In genomic region chr17:18182190-18182977, GRCh38 we compare ENCODE assay signal across 8 cellular contexts. TPM values are rescaled to one million over a fixed set of nuclear protein-coding genes. Genes with fewer than 3 reads are reported as not detected.
DNase-seq lines count a peak whose midpoint lies in the region; ATAC-seq and TF ChIP-seq lines count a peak whose summit lies in the region.

No MANE protein-coding gene starts in this region.

- DNase-seq in T-helper 1 cell (no peak), globus pallidus (ENCODE audit: low spot score) (peak; percentile 17), psoas muscle (peak; percentile 38 to 61), cortex of kidney (lab: John Stamatoyannopoulos, UW) (no peak)

- TF ChIP-seq CTCF in WI38 (IDR thresholded peaks at IDR 0.05; ENCODE audit: low read depth, low read length) = no peak
- TF ChIP-seq CTCF in psoas muscle (IDR thresholded peaks at IDR 0.05) = no peak

- no peaks in the 10 kb centered on the region for H3K27me3 ChIP-seq in psoas muscle (ENCODE audit: insufficient read depth in 3 of 3, low read length in 2 of 3)

- whole genome bisulfite sequencing in psoas muscle, 3 donors = 9 to 27% (median 10%) methylated on average over 25 of the region's 25 CpGs

- H3K4me3 Mint-ChIP-seq in T-helper 1 cell treated with Interleukin-12 subunit alpha and Interleukin-12 subunit beta and Interleukin-4 antibody, amounts not matched to agents 30 μg/mL and 1 μg/mL, for 36 hours = peak overlapping the region; percentile 91

- peak overlapping the region; percentile 96 for H3K27ac ChIP-seq in psoas muscle

- peaks cover 11% of the 10 kb centered on the region for H3K36me3 Mint-ChIP-seq in T-helper 1 cell treated with Interleukin-12 subunit alpha and Interleukin-12 subunit beta and Interleukin-4 antibody, amounts not matched to agents 30 μg/mL and 1 μg/mL, for 36 hours (ENCODE audit: low read depth)

- no peaks in the 10 kb centered on the region for H3K9me3 Mint-ChIP-seq in T-helper 1 cell treated with Interleukin-12 subunit alpha and Interleukin-12 subunit beta and Interleukin-4 antibody, amounts not matched to agents 30 μg/mL and 1 μg/mL, for 36 hours

- intact Hi-C loops in psoas muscle (cut with DNase I) = loop anchor here in 1 of 2 donors (5.0 kb wide), 1 partner anchor 40 kb away; no protein-coding TSS in a partner anchor

- peak overlapping the region; percentile 83 for H3K4me3 ChIP-seq in WI38 (ENCODE audit: low read depth, low read length)
- peak overlapping the region; percentile 96 for H3K4me3 ChIP-seq in psoas muscle

- ATAC-seq in psoas muscle (no peak), HG02759 (IDR thresholded peaks at IDR 0.05; ENCODE audit: unreplicated experiment) (no peak), GM18519 (IDR thresholded peaks at IDR 0.05; ENCODE audit: low FRiP score, unreplicated experiment) (no peak)

- H3K36me3 ChIP-seq in psoas muscle (ENCODE audit: insufficient read depth in 1 of 2, low read depth in 1 of 2) = peaks cover 3 to 4% of the 10 kb centered on the region in 2 donors

- H3K9me3 ChIP-seq in psoas muscle = no peaks in the 10 kb centered on the region

- H3K4me1 Mint-ChIP-seq in T-helper 1 cell treated with Interleukin-12 subunit alpha and Interleukin-12 subunit beta and Interleukin-4 antibody, amounts not matched to agents 30 μg/mL and 1 μg/mL, for 36 hours (ENCODE audit: low read depth) = peaks cover 40% of the 10 kb centered on the region

- peaks cover 18% of the 10 kb centered on the region for H3K4me1 ChIP-seq in psoas muscle

- peak overlapping the region; percentile 98 for H3K27ac Mint-ChIP-seq in T-helper 1 cell treated with Interleukin-12 subunit alpha and Interleukin-12 subunit beta and Interleukin-4 antibody, amounts not matched to agents 30 μg/mL and 1 μg/mL, for 36 hours

- no peaks in the 10 kb centered on the region for H3K27me3 Mint-ChIP-seq in T-helper 1 cell treated with Interleukin-12 subunit alpha and Interleukin-12 subunit beta and Interleukin-4 antibody, amounts not matched to agents 30 μg/mL and 1 μg/mL, for 36 hours (ENCODE audit: low read depth)

RNA-seq across cellular contexts. Expression of gene ALKBH5, which starts 1.2 kb away (rescaled TPM):
- 100 to 1,000 TPM; 202 to 219 (median 211) TPM for total RNA-seq in psoas muscle
- polyA plus RNA-seq in psoas muscle = 100 to 1,000 TPM in 2 of 3 donors, 10 to 100 TPM in 1; 91.7 to 235 (median 111) TPM

RNA-seq across cellular contexts. Expression of gene LLGL1, which starts 43.1 kb away (rescaled TPM):
- 1 to 10 TPM; 6.6 to 9.4 (median 8.5) TPM for total RNA-seq in psoas muscle
- 1 to 10 TPM; 5.1 to 9.5 (median 6.2) TPM for polyA plus RNA-seq in psoas muscle

Comparison
In these comparisons a context has a peak if more than half of its experiments do, and no peak if none do; other contexts are left out.
1. DNase-seq: peak in globus pallidus (single experiment) and psoas muscle (2 of 2); none in T-helper 1 cell (0 of 5) and cortex of kidney (single experiment).